In the genomic region with DNA sequence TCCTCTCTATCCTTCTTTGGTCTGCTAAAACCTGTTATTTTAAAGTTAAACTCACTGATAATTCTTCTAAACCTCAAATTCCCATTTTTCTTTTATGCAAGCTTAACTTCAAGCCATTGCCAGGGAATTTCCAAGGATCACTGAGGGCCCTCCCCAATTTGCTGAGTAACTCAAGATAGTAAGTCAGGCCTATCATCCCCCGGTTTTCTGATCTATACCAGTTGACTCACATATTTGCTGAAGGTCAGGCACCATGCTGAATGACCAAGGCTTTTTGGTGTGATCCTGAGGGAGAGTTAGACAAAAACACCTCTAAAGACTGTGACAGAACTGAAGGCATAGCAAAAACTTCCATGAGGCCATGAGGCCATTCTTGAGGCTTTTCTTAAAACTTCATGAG, we compare ENCODE assay signal across 23 cellular contexts.
DNase-seq lines count a peak whose midpoint lies in the region; ATAC-seq and TF ChIP-seq lines count a peak whose summit lies in the region.
"Had no signal": no experiment of that assay in that cellular context is flagged by ENCODE, and none has a peak within 500 bp of the region (broad histone marks: within the 10 kb centered on the region; RNA-seq: fewer than 3 reads in every experiment).

No MANE protein-coding gene starts in this region.

- no peaks in the 10 kb centered on the region for H3K79me2 ChIP-seq in SU-DHL-6 (ENCODE audit: insufficient read depth, low read length)

- no peak overlapping the region for H3K9ac ChIP-seq in SU-DHL-6 (ENCODE audit: low read length)

- no peaks in the 10 kb centered on the region for H4K20me1 ChIP-seq in SU-DHL-6 (ENCODE audit: low read depth, low read length)

- no peaks in the 10 kb centered on the region for H3K36me3 Mint-ChIP-seq in mesothelial cell of epicardium
- no peaks in the 10 kb centered on the region for H3K36me3 Mint-ChIP-seq in stimulated activated naive B cell treated with anti-CD40 and anti-IgM and Interleukin-4, amounts not matched to agents 10 μg/mL and 1 μg/mL and 100 μg/mL, for 72 hours
- H3K36me3 Mint-ChIP-seq: CD4-positive, CD25-positive, alpha-beta regulatory T cell; naive thymus-derived CD4-positive, alpha-beta T cell had no signal

- no peaks in the 10 kb centered on the region for H3K27me3 ChIP-seq in SU-DHL-6 (ENCODE audit: low read length)
- H3K27me3 ChIP-seq: body of pancreas, colonic mucosa, ovary, right lobe of liver, testis had no signal

- peak overlapping the region; percentile 59 for H3K27ac Mint-ChIP-seq in mesothelial cell of epicardium
- H3K27ac Mint-ChIP-seq in stimulated activated naive B cell treated with anti-CD40 and anti-IgM and Interleukin-4, amounts not matched to agents 10 μg/mL and 1 μg/mL and 100 μg/mL, for 72 hours: no peak overlapping the region
- H3K27ac Mint-ChIP-seq: activated T-cell treated with anti-CD3 and anti-CD28 coated beads, Interleukin-2, amount 50 U/mL, for 72 hours; CD4-positive, CD25-positive, alpha-beta regulatory T cell; naive thymus-derived CD4-positive, alpha-beta T cell had no signal

- no peaks in the 10 kb centered on the region for H3K36me3 ChIP-seq in SU-DHL-6 (ENCODE audit: low read length)
- H3K36me3 ChIP-seq: colonic mucosa, ovary, right lobe of liver had no signal

- no peaks in the 10 kb centered on the region for H3K9me2 ChIP-seq in SU-DHL-6 (replicated peaks; ENCODE audit: insufficient read depth, low read length)

- H3K4me1 Mint-ChIP-seq in mesothelial cell of epicardium: peaks cover 18% of the 10 kb centered on the region
- H3K4me1 Mint-ChIP-seq in stimulated activated naive B cell treated with anti-CD40 and anti-IgM and Interleukin-4, amounts not matched to agents 10 μg/mL and 1 μg/mL and 100 μg/mL, for 72 hours: no peaks in the 10 kb centered on the region
- H3K4me1 Mint-ChIP-seq: CD4-positive, CD25-positive, alpha-beta regulatory T cell; naive thymus-derived CD4-positive, alpha-beta T cell had no signal

- peak overlapping the region; percentile 47 for H2AFZ ChIP-seq in SU-DHL-6 (ENCODE audit: low read depth, low read length, severe bottlenecking)

- no peaks in the 10 kb centered on the region for H3F3A ChIP-seq in SU-DHL-6 (ENCODE audit: insufficient read depth)

- no peak overlapping the region for H3K27ac ChIP-seq in SU-DHL-6 (ENCODE audit: low read depth, low read length)
- H3K27ac ChIP-seq: body of pancreas, colonic mucosa, ovary, right lobe of liver, testis had no signal

- no peak overlapping the region for H3K4me3 ChIP-seq in SU-DHL-6 (ENCODE audit: insufficient read depth, low read length, poor library complexity, severe bottlenecking)
- H3K4me3 ChIP-seq in epithelial cell of proximal tubule (ENCODE audit: low read depth, low read length): no peak overlapping the region
- H3K4me3 ChIP-seq: body of pancreas, colonic mucosa, ovary, right lobe of liver, testis had no signal

- H3K27me3 Mint-ChIP-seq in mesothelial cell of epicardium (ENCODE audit: low read depth): no peaks in the 10 kb centered on the region
- no peaks in the 10 kb centered on the region for H3K27me3 Mint-ChIP-seq in stimulated activated naive B cell treated with anti-CD40 and anti-IgM and Interleukin-4, amounts not matched to agents 10 μg/mL and 1 μg/mL and 100 μg/mL, for 72 hours
- H3K27me3 Mint-ChIP-seq: CD4-positive, CD25-positive, alpha-beta regulatory T cell; naive thymus-derived CD4-positive, alpha-beta T cell had no signal

- no peak overlapping the region for H3K4me3 Mint-ChIP-seq in mesothelial cell of epicardium
- no peak overlapping the region for H3K4me3 Mint-ChIP-seq in stimulated activated naive B cell treated with anti-CD40 and anti-IgM and Interleukin-4, amounts not matched to agents 10 μg/mL and 1 μg/mL and 100 μg/mL, for 72 hours
- H3K4me3 Mint-ChIP-seq: activated T-cell treated with anti-CD3 and anti-CD28 coated beads, Interleukin-2, amount 50 U/mL, for 72 hours; CD4-positive, CD25-positive, alpha-beta regulatory T cell; naive thymus-derived CD4-positive, alpha-beta T cell had no signal

- H3K4me2 ChIP-seq in SU-DHL-6 (ENCODE audit: low read depth, low read length, poor library complexity, severe bottlenecking): no peak overlapping the region

- peaks cover 6% of the 10 kb centered on the region for H3K9me3 Mint-ChIP-seq in mesothelial cell of epicardium
- peaks cover 0 to 1% of the 10 kb centered on the region in 2 donors for H3K9me3 Mint-ChIP-seq in stimulated activated naive B cell treated with anti-CD40 and anti-IgM and Interleukin-4, amounts not matched to agents 10 μg/mL and 1 μg/mL and 100 μg/mL, for 72 hours

- no peak for ATAC-seq in stimulated activated naive B cell treated with anti-CD40 and anti-IgM and Interleukin-4, amounts not matched to agents 10 μg/mL and 1 μg/mL and 100 μg/mL, for 72 hours (replicated peaks)
- no peak for ATAC-seq in HG03571 (IDR thresholded peaks at IDR 0.05; ENCODE audit: unreplicated experiment)
- ATAC-seq: activated CD4-positive, CD25-positive, alpha-beta regulatory T cell treated with anti-CD3 and anti-CD28 coated beads, Interleukin-2, amount 50 U/mL, for 24 hours; activated T-cell treated with anti-CD3 and anti-CD28 coated beads, Interleukin-2, amount 50 U/mL, for 72 hours; body of pancreas; naive thymus-derived CD4-positive, alpha-beta T cell; right lobe of liver had no signal

- peak; percentile 18 for DNase-seq in ELR (ENCODE audit: low read depth)
- peak; percentile 81 for DNase-seq in epithelial cell of proximal tubule (ENCODE audit: low read depth)
- no peak for DNase-seq in mesothelial cell of epicardium (ENCODE audit: low spot score in 2 of 2, unreplicated experiment in 2 of 2)
- DNase-seq in stimulated activated naive B cell treated with anti-CD40 and anti-IgM and Interleukin-4, amounts not matched to agents 10 μg/mL and 1 μg/mL and 100 μg/mL, for 72 hours: no peak
- no peak for DNase-seq in NCI-H1105 (lab: John Stamatoyannopoulos, UW)
- DNase-seq in mesenteric fat pad (ENCODE audit: low spot score): no peak
- DNase-seq: activated CD8-positive, alpha-beta memory T cell treated with anti-CD3 and anti-CD28 coated beads for 24 hours; activated naive CD4-positive, alpha-beta T cell treated with anti-CD3 and anti-CD28 coated beads, Interleukin-2, amount 50 U/mL, for 16 hours; activated T-cell treated with anti-CD3 and anti-CD28 coated beads, Interleukin-2, amount 50 U/mL, for 72 hours; body of pancreas; CD4-positive, CD25-positive, alpha-beta regulatory T cell; colonic mucosa; hippocampal formation; naive thymus-derived CD4-positive, alpha-beta T cell; NCI-H1105 treated with DMSO at 0.1 percent for 48 hours; NCI-H524; ovary; right lobe of liver; T1000; testis had no signal

- TF ChIP-seq CTCF in SU-DHL-6 (IDR thresholded peaks at IDR 0.05; ENCODE audit: insufficient read depth, low read length, poor library complexity, severe bottlenecking) (no peak), epithelial cell of proximal tubule (conservative IDR thresholded peaks at IDR 0.05; ENCODE audit: low read depth, low read length) (no peak), mesothelial cell of epicardium (IDR thresholded peaks at IDR 0.05; ENCODE audit: unreplicated experiment) (no peak)

- peaks cover 7% of the 10 kb centered on the region for H3K9me3 ChIP-seq in SU-DHL-6 (ENCODE audit: insufficient read depth, low read length)
- H3K9me3 ChIP-seq: body of pancreas, colonic mucosa, ovary, right lobe of liver, testis had no signal

Comparison
In these comparisons a context has a peak if more than half of its experiments do, and no peak if none do; other contexts are left out.
1. DNase-seq: peak in ELR (single experiment) and epithelial cell of proximal tubule (single experiment); none in mesothelial cell of epicardium (0 of 2), stimulated activated naive B cell treated with anti-CD40 and anti-IgM and Interleukin-4, amounts not matched to agents 10 μg/mL and 1 μg/mL and 100 μg/mL, for 72 hours (single experiment), NCI-H1105 (single experiment) and mesenteric fat pad (single experiment).